In the genomic region with DNA sequence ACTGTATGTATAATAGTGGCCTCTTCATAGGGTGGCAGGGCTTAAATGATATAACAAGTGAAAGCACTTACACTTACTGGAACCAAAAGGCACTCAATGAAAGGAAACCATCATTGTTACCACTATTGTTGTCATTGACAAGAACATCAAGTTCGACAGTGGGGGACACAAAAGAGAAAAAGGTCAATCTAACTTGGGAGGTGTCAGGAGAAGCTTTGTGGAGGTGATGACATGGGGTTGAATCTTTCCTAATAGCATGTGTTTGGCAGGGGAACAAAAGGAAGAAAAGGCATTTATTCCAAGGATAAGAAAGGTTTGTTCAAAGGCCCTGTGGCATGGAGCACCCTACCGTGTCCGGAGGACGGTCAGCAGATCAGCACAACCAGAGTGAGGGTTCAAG, we compare ENCODE assay signal across 35 cellular contexts. TPM values are rescaled to one million over a fixed set of nuclear protein-coding genes. Genes with fewer than 3 reads are reported as not detected.
"Had no signal": no experiment of that assay in that cellular context is flagged by ENCODE, and none has a peak within 500 bp of the region (broad histone marks: within the 10 kb centered on the region; RNA-seq: fewer than 3 reads in every experiment).

No MANE protein-coding gene starts in this region.

- FAIRE-seq: astrocyte, bronchial epithelial cell, colon had no signal

- ATAC-seq: activated CD4-positive, alpha-beta T cell treated with anti-CD3 and anti-CD28 coated beads for 36 hours; activated CD8-positive, alpha-beta memory T cell treated with anti-CD3 and anti-CD28 coated beads, Interleukin-2, amount 10 ng/mL, durations not matched to agents 7 days and 5 days; activated CD8-positive, alpha-beta T cell treated with anti-CD3 and anti-CD28 coated beads, Interleukin-2, amount 10 ng/mL, durations not matched to agents 7 days and 5 days; effector memory CD8-positive, alpha-beta T cell; gastroesophageal sphincter; T-helper 17 cell had no signal

- H3K4me1 ChIP-seq: esophagus squamous epithelium, gastroesophageal sphincter had no signal

- H3K27me3 ChIP-seq: brain microvascular endothelial cell, esophagus squamous epithelium, gastroesophageal sphincter had no signal

- DNase-seq: activated CD4-positive, alpha-beta memory T cell treated with anti-CD3 and anti-CD28 coated beads for 36 hours; activated CD4-positive, alpha-beta T cell treated with anti-CD3 and anti-CD28 coated beads for 36 hours; activated CD4-positive, alpha-beta T cell treated with anti-CD3 and anti-CD28 coated beads, Interleukin-2, amount 10 ng/mL, durations not matched to agents 24 days and 14 days; activated CD4-positive, CD25-positive, alpha-beta regulatory T cell; activated CD4-positive, CD25-positive, alpha-beta regulatory T cell treated with anti-CD3 and anti-CD28 coated beads, Interleukin-2, amount 50 U/mL, for 72 hours; activated CD8-positive, alpha-beta memory T cell treated with anti-CD3 and anti-CD28 coated beads, Interleukin-2, amount 10 ng/mL, durations not matched to agents 7 days and 5 days; activated CD8-positive, alpha-beta memory T cell treated with anti-CD3 and anti-CD28 coated beads, Interleukin-2, amount 50 U/mL, for 4 hours; activated CD8-positive, alpha-beta T cell treated with anti-CD3 and anti-CD28 coated beads, Interleukin-2, amount 10 ng/mL, durations not matched to agents 7 days and 5 days; activated effector memory CD4-positive, alpha-beta T cell treated with anti-CD3 and anti-CD28 coated beads, Interleukin-2, amount 50 U/mL, for 16 hours; activated naive CD4-positive, alpha-beta T cell treated with anti-CD3 and anti-CD28 coated beads for 36 hours; activated naive CD8-positive, alpha-beta T cell treated with anti-CD3 and anti-CD28 coated beads, Interleukin-2, amount 10 ng/mL, durations not matched to agents 7 days and 5 days; activated T-cell treated with anti-CD3 and anti-CD28 coated beads, Interleukin-2, amount 50 U/mL, for 1 hour; activated T-cell treated with anti-CD3 and anti-CD28 coated beads, Interleukin-2, amount 50 U/mL, for 48 hours; amniotic stem cell; anterior cingulate cortex; brain microvascular endothelial cell; caudate nucleus; cortex of kidney; dermis blood vessel endothelial cell; effector CD4-positive, alpha-beta T cell; effector memory CD8-positive, alpha-beta T cell; esophagus squamous epithelium; foreskin melanocyte; T-helper 1 cell; T-helper 17 cell; T1000 had no signal

- H3K9me3 ChIP-seq: esophagus squamous epithelium, gastroesophageal sphincter had no signal

- H3K27ac ChIP-seq: brain microvascular endothelial cell, esophagus squamous epithelium, gastroesophageal sphincter had no signal

- H3K4me3 ChIP-seq: esophagus squamous epithelium, gastroesophageal sphincter had no signal

- H3K36me3 ChIP-seq: brain microvascular endothelial cell had no signal

RNA-seq across cellular contexts. Expression of a gene that starts 18.2 kb away (rescaled TPM):
- total RNA-seq: activated CD4-positive, alpha-beta memory T cell treated with anti-CD3 and anti-CD28 coated beads for 36 hours; activated CD4-positive, alpha-beta T cell treated with anti-CD3 and anti-CD28 coated beads for 36 hours; activated CD4-positive, alpha-beta T cell treated with anti-CD3 and anti-CD28 coated beads, Interleukin-2, amount 10 ng/mL, durations not matched to agents 24 days and 14 days; activated CD8-positive, alpha-beta memory T cell treated with anti-CD3 and anti-CD28 coated beads for 36 hours; activated CD8-positive, alpha-beta memory T cell treated with anti-CD3 and anti-CD28 coated beads, Interleukin-2, amount 10 ng/mL, durations not matched to agents 7 days and 5 days; activated CD8-positive, alpha-beta T cell treated with anti-CD3 and anti-CD28 coated beads, Interleukin-2, amount 10 ng/mL, durations not matched to agents 7 days and 5 days; activated naive CD4-positive, alpha-beta T cell treated with anti-CD3 and anti-CD28 coated beads for 36 hours; activated naive CD8-positive, alpha-beta T cell treated with anti-CD3 and anti-CD28 coated beads, Interleukin-2, amount 10 ng/mL, durations not matched to agents 7 days and 5 days; activated T-helper 1 cell treated with anti-CD3 and anti-CD28 coated beads, Interleukin-12 subunit alpha, Interleukin-12 subunit beta, Interleukin-2, Interleukin-4 antibody, amounts not matched to agents 30 ng/mL and 10 ng/mL and 1 ng/mL, durations not matched to agents 14 hours and 24 hours and 36 hours; activated T-helper 2 cell treated with anti-CD3 and anti-CD28 coated beads, Interferon-gamma antibody, Interleukin-2, Interleukin-4, amounts not matched to agents 10 μg/mL and 5 μg/mL and 100 μg/mL, durations not matched to agents 14 hours and 24 hours and 36 hours; bronchial epithelial cell; dermis blood vessel endothelial cell; fibroblast of villous mesenchyme; glomerular endothelial cell; T-helper 17 cell had no signal
